Comparison of ENCODE assay signal across 11 cellular contexts in genomic region chr7:10708447-10708846, GRCh38.
DNase-seq lines count a peak whose midpoint lies in the region; ATAC-seq, FAIRE-seq and TF ChIP-seq lines count a peak whose summit lies in the region.
"Had no signal": no experiment of that assay in that cellular context is flagged by ENCODE, and none has a peak within 500 bp of the region (broad histone marks: within the 10 kb centered on the region; RNA-seq: fewer than 3 reads in every experiment).

No MANE protein-coding gene starts in this region.

- no peaks in the 10 kb centered on the region for H3K9me3 Mint-ChIP-seq in natural killer cell
- no peaks in the 10 kb centered on the region for H3K9me3 Mint-ChIP-seq in natural killer cell treated with Interleukin-12 subunit alpha and Interleukin-12 subunit beta and Interleukin-15 and Interleukin-18, amount 100 ng/mL, for 72 hours
- H3K9me3 Mint-ChIP-seq: IgD-negative memory B cell had no signal

- H3K27me3 ChIP-seq in brain microvascular endothelial cell (replicated peaks) (no peaks in the 10 kb centered on the region), Peyer's patch (no peaks in the 10 kb centered on the region)

- H3K4me3 Mint-ChIP-seq in natural killer cell, result no peak overlapping the region
- no peak overlapping the region for H3K4me3 Mint-ChIP-seq in natural killer cell treated with Interleukin-12 subunit alpha and Interleukin-12 subunit beta and Interleukin-15 and Interleukin-18, amount 100 ng/mL, for 72 hours
- H3K4me3 Mint-ChIP-seq: activated CD8-positive, alpha-beta memory T cell treated with anti-CD3 and anti-CD28 coated beads, Interleukin-2, amount 10 ng/mL, durations not matched to agents 7 days and 5 days; IgD-negative memory B cell had no signal

- H3K9me3 ChIP-seq in Peyer's patch, result no peaks in the 10 kb centered on the region

- DNase-seq in natural killer cell (no peak), NCI-H345 treated with DMSO at 0.1 percent for 48 hours (lab: John Stamatoyannopoulos, UW; ENCODE audit: unreplicated experiment) (peak; percentile 28), brain microvascular endothelial cell (no peak), urothelium cell line (ENCODE audit: low spot score) (peak; percentile 8), Peyer's patch (no peak)
- no peak for DNase-seq in natural killer cell treated with Interleukin-12 subunit alpha and Interleukin-12 subunit beta and Interleukin-15 and Interleukin-18, amount 100 ng/mL, for 72 hours (ENCODE audit: low spot score)
- DNase-seq: activated CD8-positive, alpha-beta memory T cell treated with anti-CD3 and anti-CD28 coated beads, Interleukin-2, amount 10 ng/mL, durations not matched to agents 7 days and 5 days; effector CD4-positive, alpha-beta T cell had no signal

- H3K27ac Mint-ChIP-seq in natural killer cell, result no peak overlapping the region
- no peak overlapping the region for H3K27ac Mint-ChIP-seq in natural killer cell treated with Interleukin-12 subunit alpha and Interleukin-12 subunit beta and Interleukin-15 and Interleukin-18, amount 100 ng/mL, for 72 hours
- H3K27ac Mint-ChIP-seq: activated CD8-positive, alpha-beta memory T cell treated with anti-CD3 and anti-CD28 coated beads, Interleukin-2, amount 10 ng/mL, durations not matched to agents 7 days and 5 days; IgD-negative memory B cell had no signal

- H3K27ac ChIP-seq in brain microvascular endothelial cell, result no peak overlapping the region
- no peak overlapping the region for H3K27ac ChIP-seq in Peyer's patch

- intact Hi-C loops in natural killer cell (cut with micrococcal nuclease), result no loop called here

- no peak overlapping the region for H3K4me3 ChIP-seq in brain microvascular endothelial cell (ENCODE audit: low read depth, low read length)
- no peak overlapping the region for H3K4me3 ChIP-seq in Peyer's patch

- ATAC-seq in natural killer cell, result peak in 1 of 3 donors; percentile 54
- ATAC-seq in natural killer cell treated with Interleukin-12 subunit alpha and Interleukin-12 subunit beta and Interleukin-15 and Interleukin-18, amount 100 ng/mL, for 72 hours, result no peak
- no peak for ATAC-seq in HG03025 (IDR thresholded peaks at IDR 0.05; ENCODE audit: low FRiP score, unreplicated experiment)
- no peak for ATAC-seq in HG03565 (IDR thresholded peaks at IDR 0.05; ENCODE audit: unreplicated experiment)
- ATAC-seq: activated CD8-positive, alpha-beta memory T cell treated with anti-CD3 and anti-CD28 coated beads, Interleukin-2, amount 10 ng/mL, durations not matched to agents 7 days and 5 days had no signal

- no peaks in the 10 kb centered on the region for H3K4me1 Mint-ChIP-seq in natural killer cell
- H3K4me1 Mint-ChIP-seq in natural killer cell treated with Interleukin-12 subunit alpha and Interleukin-12 subunit beta and Interleukin-15 and Interleukin-18, amount 100 ng/mL, for 72 hours (ENCODE audit: low read depth in 2 of 2), result peaks cover 4% of the 10 kb centered on the region in 2 donors
- H3K4me1 Mint-ChIP-seq: activated CD8-positive, alpha-beta memory T cell treated with anti-CD3 and anti-CD28 coated beads, Interleukin-2, amount 10 ng/mL, durations not matched to agents 7 days and 5 days had no signal

- in situ Hi-C loops in brain microvascular endothelial cell (cut with HindIII; ENCODE audit: low pct_ligation_motif_present, low sequenced_read_pairs), result no loop called here

- H3K36me3 Mint-ChIP-seq in natural killer cell, result no peaks in the 10 kb centered on the region
- H3K36me3 Mint-ChIP-seq in natural killer cell treated with Interleukin-12 subunit alpha and Interleukin-12 subunit beta and Interleukin-15 and Interleukin-18, amount 100 ng/mL, for 72 hours, result no peaks in the 10 kb centered on the region
- H3K36me3 Mint-ChIP-seq: activated CD8-positive, alpha-beta memory T cell treated with anti-CD3 and anti-CD28 coated beads, Interleukin-2, amount 10 ng/mL, durations not matched to agents 7 days and 5 days; IgD-negative memory B cell had no signal

- TF ChIP-seq CTCF in natural killer cell (IDR thresholded peaks at IDR 0.05) (peak; percentile 51), brain microvascular endothelial cell (IDR thresholded peaks at IDR 0.05; ENCODE audit: low read depth, low read length, missing control alignments) (peak; percentile 47), Peyer's patch (IDR thresholded peaks at IDR 0.05) (no peak)

- no peak for TF ChIP-seq POLR2A in Peyer's patch (IDR thresholded peaks at IDR 0.05)

- no peak for FAIRE-seq in urothelium cell line (lab: Jason Lieb, UNC)

- no peaks in the 10 kb centered on the region for H3K27me3 Mint-ChIP-seq in natural killer cell (ENCODE audit: low read depth in 2 of 2)
- H3K27me3 Mint-ChIP-seq in natural killer cell treated with Interleukin-12 subunit alpha and Interleukin-12 subunit beta and Interleukin-15 and Interleukin-18, amount 100 ng/mL, for 72 hours, result no peaks in the 10 kb centered on the region
- H3K27me3 Mint-ChIP-seq: activated CD8-positive, alpha-beta memory T cell treated with anti-CD3 and anti-CD28 coated beads, Interleukin-2, amount 10 ng/mL, durations not matched to agents 7 days and 5 days; IgD-negative memory B cell had no signal

- no peaks in the 10 kb centered on the region for H3K4me1 ChIP-seq in Peyer's patch

- H3K36me3 ChIP-seq in brain microvascular endothelial cell (replicated peaks) (no peaks in the 10 kb centered on the region), Peyer's patch (no peaks in the 10 kb centered on the region)

Comparison
In these comparisons a context has a peak if more than half of its experiments do, and no peak if none do; other contexts are left out.
1. DNase-seq: peak in NCI-H345 treated with DMSO at 0.1 percent for 48 hours (single experiment) and urothelium cell line (single experiment); none in natural killer cell (single experiment), natural killer cell treated with Interleukin-12 subunit alpha and Interleukin-12 subunit beta and Interleukin-15 and Interleukin-18, amount 100 ng/mL, for 72 hours (single experiment), brain microvascular endothelial cell (single experiment) and Peyer's patch (0 of 3).
2. CTCF ChIP-seq: peak in natural killer cell (single experiment) and brain microvascular endothelial cell (single experiment); none in Peyer's patch (0 of 6).